ENCODE assay signal across 15 cellular contexts in genomic region chr2:9831670-9832069, GRCh38.
"Had no signal": no experiment of that assay in that cellular context is flagged by ENCODE, and none has a peak within 500 bp of the region (broad histone marks: within the 10 kb centered on the region; RNA-seq: fewer than 3 reads in every experiment).

No MANE protein-coding gene starts in this region.

- H3K36me3 ChIP-seq: sigmoid colon, stomach, thoracic aorta, uterus had no signal

- H3K9me3 ChIP-seq: sigmoid colon, stomach, thoracic aorta, uterus had no signal

- ATAC-seq: T-cell had no signal

- H3K27ac Mint-ChIP-seq: activated T-cell treated with anti-CD3 and anti-CD28 coated beads, Interleukin-2, amount 50 U/mL, for 24 hours; nephron progenitor cell; T-cell had no signal

- H3K4me3 Mint-ChIP-seq: activated CD4-positive, alpha-beta memory T cell treated with anti-CD3 and anti-CD28 coated beads, Interleukin-2, amount 10 ng/mL, durations not matched to agents 7 days and 5 days; activated T-cell treated with anti-CD3 and anti-CD28 coated beads, Interleukin-2, amount 50 U/mL, for 24 hours; nephron progenitor cell; T-cell had no signal

- H3K27ac ChIP-seq: dorsolateral prefrontal cortex, sigmoid colon, thoracic aorta, uterus had no signal

- H3K27me3 ChIP-seq: sigmoid colon, stomach, uterus had no signal

- H3K9me3 Mint-ChIP-seq: activated CD4-positive, alpha-beta memory T cell treated with anti-CD3 and anti-CD28 coated beads, Interleukin-2, amount 10 ng/mL, durations not matched to agents 7 days and 5 days; activated T-cell treated with anti-CD3 and anti-CD28 coated beads, Interleukin-2, amount 50 U/mL, for 24 hours; nephron progenitor cell; T-cell had no signal

- H3K4me1 ChIP-seq: sigmoid colon, uterus had no signal

- DNase-seq: activated CD4-positive, alpha-beta memory T cell treated with anti-CD3 and anti-CD28 coated beads, Interleukin-2, amount 10 ng/mL, durations not matched to agents 7 days and 5 days; activated naive CD4-positive, alpha-beta T cell treated with anti-CD3 and anti-CD28 coated beads, Interleukin-2, amount 50 U/mL, for 16 hours; activated T-cell treated with anti-CD3 and anti-CD28 coated beads, Interleukin-2, amount 50 U/mL, for 24 hours; dorsolateral prefrontal cortex; hippocampal formation; kidney glomerular epithelial cell; nephron progenitor cell; sigmoid colon; stimulated activated CD4-positive, alpha-beta T cell treated with anti-CD3 and anti-CD28 coated beads, Interleukin-12 subunit alpha, Interleukin-12 subunit beta, amount 100 ng/mL, for 4 hours; stimulated activated CD4-positive, alpha-beta T cell treated with anti-CD3 and anti-CD28 coated beads, Interleukin-2, amount 100 ng/mL, for 24 hours; stomach; T-cell; T1000; uterus had no signal

- H3K4me3 ChIP-seq: dorsolateral prefrontal cortex, sigmoid colon, stomach, thoracic aorta, uterus had no signal

- H3K36me3 Mint-ChIP-seq: T-cell had no signal
